In the genomic region with DNA sequence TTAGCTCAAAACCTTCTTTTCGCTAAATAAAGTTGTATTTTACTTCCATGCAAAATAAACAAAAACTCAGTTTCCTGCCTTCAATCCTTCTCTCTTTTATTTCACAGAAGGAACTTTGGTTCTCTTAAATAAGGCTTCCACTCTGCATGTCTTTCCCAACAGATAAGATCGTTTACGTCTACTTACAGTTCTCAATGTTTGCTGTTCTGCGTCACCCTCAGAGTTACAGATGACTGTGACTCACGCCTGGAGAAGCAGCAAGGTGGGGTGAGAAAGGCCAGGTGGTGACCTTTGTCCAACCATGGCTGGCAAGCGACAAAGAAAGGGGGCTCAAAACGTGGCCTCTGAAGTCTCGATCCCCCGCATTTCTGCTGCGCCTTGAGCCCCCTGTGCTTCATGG, we compare ENCODE assay signal across 1 cellular context.
TF ChIP-seq lines count a peak whose summit lies in the region.

No MANE protein-coding gene starts in this region.

TF ChIP-seq in HCT116, 20 proteins besides CTCF, POLR2A, EP300 and RAD21 (continued from another document):
- TF ChIP-seq, protein P1, sequence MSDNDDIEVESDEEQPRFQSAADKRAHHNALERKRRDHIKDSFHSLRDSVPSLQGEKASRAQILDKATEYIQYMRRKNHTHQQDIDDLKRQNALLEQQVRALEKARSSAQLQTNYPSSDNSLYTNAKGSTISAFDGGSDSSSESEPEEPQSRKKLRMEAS (IDR thresholded peaks at IDR 0.05): peak; percentile 42; the same call in 1 of the 2 replicates
- TF ChIP-seq JUND (IDR thresholded peaks at IDR 0.05): peak; percentile 78
- no peak for TF ChIP-seq SRF (IDR thresholded peaks at IDR 0.05; ENCODE audit: low read depth)
- 0 out of 2 replicates have a peak, but pooled peaks have one; percentile 25 for TF ChIP-seq POLR2AphosphoS5 (IDR thresholded peaks at IDR 0.05; ENCODE audit: low read depth, low read length)
- TF ChIP-seq SP1 (IDR thresholded peaks at IDR 0.05; ENCODE audit: low read depth): peak; percentile 64
- TF ChIP-seq CEBPB (IDR thresholded peaks at IDR 0.05; ENCODE audit: low read depth): peak; percentile 60; the same call in 1 of the 2 replicates
TF ChIP-seq in HCT116: peak in this region for 7.
